Comparison of ENCODE assay signal across 22 cellular contexts in genomic region chr21:43301424-43302355, GRCh38.
A peak's percentile ranks its signal among the peaks of the same experiment; 100 is the strongest.
DNase-seq lines count a peak whose midpoint lies in the region; ATAC-seq and TF ChIP-seq lines count a peak whose summit lies in the region.
"Had no signal": no experiment of that assay in that cellular context is flagged by ENCODE, and none has a peak within 500 bp of the region (broad histone marks: within the 10 kb centered on the region; RNA-seq: fewer than 3 reads in every experiment).

No MANE protein-coding gene starts in this region.

- H3K36me3 ChIP-seq in GM23338 (ENCODE audit: insufficient read depth) (no peaks in the 10 kb centered on the region), mammary epithelial cell (ENCODE audit: insufficient read depth, low read length) (no peaks in the 10 kb centered on the region), psoas muscle (ENCODE audit: insufficient read depth in 1 of 2, low read depth in 1 of 2) (no peaks in the 10 kb centered on the region), GM23248 (ENCODE audit: low read depth) (no peaks in the 10 kb centered on the region)
- H3K36me3 ChIP-seq: MG63 had no signal

- H3K9me2 ChIP-seq in GM23338 (ENCODE audit: insufficient read depth) (no peaks in the 10 kb centered on the region), GM23248 (ENCODE audit: insufficient read depth) (no peaks in the 10 kb centered on the region)

- peak overlapping the region; percentile 39 for H3K9ac ChIP-seq in mammary epithelial cell (ENCODE audit: insufficient read depth, low read length)
- no peak overlapping the region for H3K9ac ChIP-seq in GM23248

- no peak overlapping the region for H3K4me3 Mint-ChIP-seq in GM23338
- H3K4me3 Mint-ChIP-seq: activated CD4-positive, alpha-beta T cell treated with anti-CD3 and anti-CD28 coated beads, Interleukin-2, amount 10 ng/mL, durations not matched to agents 24 days and 14 days; activated T-helper 1 cell treated with anti-CD3 and anti-CD28 coated beads, Interleukin-12 subunit alpha, Interleukin-12 subunit beta, Interleukin-2, Interleukin-4 antibody, amounts not matched to agents 30 ng/mL and 10 ng/mL and 1 ng/mL, durations not matched to agents 14 hours and 24 hours and 36 hours; B cell; CD8-positive, alpha-beta memory T cell; stimulated activated memory B cell treated with anti-CD40 and anti-IgM and Interleukin-4, amounts not matched to agents 10 μg/mL and 1 μg/mL and 100 μg/mL, for 72 hours had no signal

- no TSS peak for BruUV-seq in mammary epithelial cell (replicated peaks; lab: Mats Ljungman, UMichigan)

- intact Hi-C loops in mammary epithelial cell (cut with micrococcal nuclease), result no loop called here
- intact Hi-C loops in left cardiac atrium (cut with DNase I), result loop anchor here in 1 of 2 donors (5.0 kb wide), 1 partner anchor 41 kb away; no protein-coding TSS in a partner anchor
- intact Hi-C loops in psoas muscle (cut with DNase I), result no loop called here

- no peaks in the 10 kb centered on the region for H3K27me3 ChIP-seq in GM23338 (ENCODE audit: insufficient read depth)
- no peaks in the 10 kb centered on the region for H3K27me3 ChIP-seq in mammary epithelial cell (ENCODE audit: insufficient read depth, low read length)
- peaks cover 0 to 13% (median 3%) of the 10 kb centered on the region in 3 donors for H3K27me3 ChIP-seq in psoas muscle (ENCODE audit: insufficient read depth in 3 of 3, low read length in 2 of 3)
- H3K27me3 ChIP-seq in GM23248 (replicated peaks; ENCODE audit: insufficient read depth), result no peaks in the 10 kb centered on the region
- H3K27me3 ChIP-seq: MG63 had no signal

- H2AFZ ChIP-seq in GM23338 (no peak overlapping the region), mammary epithelial cell (ENCODE audit: low read depth, low read length) (peak overlapping the region; percentile 84), GM23248 (no peak overlapping the region)

- CTCF ChIA-PET in mammary epithelial cell (lab: Charles Lee; ENCODE audit: low non-redundant PET), result no interaction called here

- H3K4me2 ChIP-seq in GM23338, result no peak overlapping the region
- peak overlapping the region; percentile 74 for H3K4me2 ChIP-seq in mammary epithelial cell (ENCODE audit: insufficient read depth, low read depth, low read length)
- H3K4me2 ChIP-seq in GM23248 (ENCODE audit: unreplicated experiment), result no peak overlapping the region

- H3K9me3 ChIP-seq in mammary epithelial cell (replicated peaks; ENCODE audit: insufficient read depth, low read length) (no peaks in the 10 kb centered on the region), psoas muscle (no peaks in the 10 kb centered on the region), GM23248 (ENCODE audit: low read depth) (no peaks in the 10 kb centered on the region)
- H3K9me3 ChIP-seq: MG63 had no signal

- H3F3A ChIP-seq in GM23338 (replicated peaks; ENCODE audit: low read depth) (no peaks in the 10 kb centered on the region), GM23248 (ENCODE audit: insufficient read depth) (no peaks in the 10 kb centered on the region)

- ATAC-seq in GM23338, result no peak
- ATAC-seq in left cardiac atrium, result no peak
- ATAC-seq in psoas muscle, result no peak
- no peak for ATAC-seq in GM18870 (IDR thresholded peaks at IDR 0.05; ENCODE audit: unreplicated experiment)
- no peak for ATAC-seq in HG03432 (IDR thresholded peaks at IDR 0.05; ENCODE audit: unreplicated experiment)
- ATAC-seq: activated naive CD4-positive, alpha-beta T cell treated with anti-CD3 and anti-CD28 coated beads, Interleukin-2, amount 50 U/mL, for 72 hours; stimulated activated memory B cell treated with anti-CD40 and anti-IgM and Interleukin-4, amounts not matched to agents 10 μg/mL and 1 μg/mL and 100 μg/mL, for 72 hours had no signal

- no peak overlapping the region for H3K27ac ChIP-seq in GM23338 (ENCODE audit: low read depth)
- peak overlapping the region; percentile 74 for H3K27ac ChIP-seq in mammary epithelial cell (ENCODE audit: insufficient read depth, low read depth, low read length)
- H3K27ac ChIP-seq in psoas muscle, result no peak overlapping the region
- no peak overlapping the region for H3K27ac ChIP-seq in GM23248

- WGBS in mammary epithelial cell (ENCODE audit: low coverage, missing lambda C conversion rate), result 70% methylated on average over 11 of the region's 31 CpGs
- 86 to 91% (median 86%) methylated on average over 31 of the region's 31 CpGs for WGBS in psoas muscle, 3 donors
- 69 to 71% methylated on average over 30 to 31 of the region's 31 CpGs for WGBS in GM23248 (ENCODE audit: low coverage in 1 of 2, low lambda C conversion rate in 2 of 2, missing lambda C conversion rate in 2 of 2), 2 experiments

- peak overlapping the region; percentile 83; the same call in 1 of the 2 replicates for H3K27ac Mint-ChIP-seq in GM23338
- H3K27ac Mint-ChIP-seq: activated CD4-positive, alpha-beta T cell treated with anti-CD3 and anti-CD28 coated beads, Interleukin-2, amount 10 ng/mL, durations not matched to agents 24 days and 14 days; activated T-helper 1 cell treated with anti-CD3 and anti-CD28 coated beads, Interleukin-12 subunit alpha, Interleukin-12 subunit beta, Interleukin-2, Interleukin-4 antibody, amounts not matched to agents 30 ng/mL and 10 ng/mL and 1 ng/mL, durations not matched to agents 14 hours and 24 hours and 36 hours; B cell; CD8-positive, alpha-beta memory T cell; stimulated activated memory B cell treated with anti-CD40 and anti-IgM and Interleukin-4, amounts not matched to agents 10 μg/mL and 1 μg/mL and 100 μg/mL, for 72 hours had no signal

- H3K9me3 Mint-ChIP-seq in GM23338, result no peaks in the 10 kb centered on the region
- H3K9me3 Mint-ChIP-seq: activated CD4-positive, alpha-beta T cell treated with anti-CD3 and anti-CD28 coated beads, Interleukin-2, amount 10 ng/mL, durations not matched to agents 24 days and 14 days; activated naive CD4-positive, alpha-beta T cell treated with anti-CD3 and anti-CD28 coated beads, Interleukin-2, amount 50 U/mL, for 72 hours; activated T-helper 1 cell treated with anti-CD3 and anti-CD28 coated beads, Interleukin-12 subunit alpha, Interleukin-12 subunit beta, Interleukin-2, Interleukin-4 antibody, amounts not matched to agents 30 ng/mL and 10 ng/mL and 1 ng/mL, durations not matched to agents 14 hours and 24 hours and 36 hours; CD8-positive, alpha-beta memory T cell; stimulated activated memory B cell treated with anti-CD40 and anti-IgM and Interleukin-4, amounts not matched to agents 10 μg/mL and 1 μg/mL and 100 μg/mL, for 72 hours had no signal

- DNase-seq in GM23338 (ENCODE audit: low spot score) (no peak), mammary epithelial cell (no peak), left cardiac atrium (peak; percentile 15), psoas muscle (peak; percentile 9 to 46), GM23248 (no peak)
- DNase-seq in activated CD8-positive, alpha-beta memory T cell treated with anti-CD3 and anti-CD28 coated beads, Interleukin-2, amount 50 U/mL, for 4 hours, result no peak
- DNase-seq: activated CD4-positive, alpha-beta T cell treated with anti-CD3 and anti-CD28 coated beads, Interleukin-2, amount 10 ng/mL, durations not matched to agents 24 days and 14 days; anterior cingulate cortex; GDM1; MG63; NCI-H2029 treated with DMSO at 0.1 percent for 48 hours; NCI-H345; NCI-H774; RPMI8226; stimulated activated CD4-positive, alpha-beta T cell treated with anti-CD3 and anti-CD28 coated beads, Interleukin-4, amount 100 ng/mL, for 1 hour had no signal

- no peaks in the 10 kb centered on the region for H3K4me1 ChIP-seq in GM23338 (ENCODE audit: insufficient read depth)
- peaks cover 25% of the 10 kb centered on the region for H3K4me1 ChIP-seq in mammary epithelial cell (ENCODE audit: insufficient read depth, low read length)
- H3K4me1 ChIP-seq in psoas muscle, result no peaks in the 10 kb centered on the region
- no peaks in the 10 kb centered on the region for H3K4me1 ChIP-seq in GM23248 (ENCODE audit: insufficient read depth)

- no peaks in the 10 kb centered on the region for H3K36me3 Mint-ChIP-seq in GM23338 (ENCODE audit: low read depth)
- H3K36me3 Mint-ChIP-seq: activated naive CD4-positive, alpha-beta T cell treated with anti-CD3 and anti-CD28 coated beads, Interleukin-2, amount 50 U/mL, for 72 hours; CD8-positive, alpha-beta memory T cell; stimulated activated memory B cell treated with anti-CD40 and anti-IgM and Interleukin-4, amounts not matched to agents 10 μg/mL and 1 μg/mL and 100 μg/mL, for 72 hours had no signal

- H4K20me1 ChIP-seq in GM23338 (replicated peaks; ENCODE audit: insufficient read depth), result no peaks in the 10 kb centered on the region
- H4K20me1 ChIP-seq in mammary epithelial cell (ENCODE audit: insufficient read depth, low read length), result no peaks in the 10 kb centered on the region
- H4K20me1 ChIP-seq in GM23248 (ENCODE audit: insufficient read depth), result no peaks in the 10 kb centered on the region

- dilution Hi-C loops in mammary epithelial cell (cut with HindIII; ENCODE audit: low sequenced_read_pairs), result no loop called here

- H3K4me3 ChIP-seq in GM23338, result no peak overlapping the region
- no peak overlapping the region for H3K4me3 ChIP-seq in mammary epithelial cell (replicated peaks in 1 of 3; ENCODE audit: insufficient read depth in 1 of 3, low read depth in 2 of 3, low read length in 3 of 3)
- H3K4me3 ChIP-seq in psoas muscle, result no peak overlapping the region
- no peak overlapping the region for H3K4me3 ChIP-seq in GM23248
- H3K4me3 ChIP-seq: MG63 had no signal

- no peak for TF ChIP-seq CTCF in GM23338 (conservative IDR thresholded peaks at IDR 0.05; ENCODE audit: low read depth in 2 of 2)
- no peak for TF ChIP-seq CTCF in mammary epithelial cell (conservative IDR thresholded peaks at IDR 0.05 in 1 of 2, IDR thresholded peaks at IDR 0.05 in 1 of 2; ENCODE audit: extremely low read depth in 1 of 2, insufficient read depth in 1 of 2, low read depth in 1 of 2, low read length in 2 of 2)
- no peak for TF ChIP-seq CTCF in psoas muscle (IDR thresholded peaks at IDR 0.05)

- in situ Hi-C loops in mammary epithelial cell (cut with MboI; ENCODE audit: low sequenced_read_pairs in 2 of 2), result no loop called here
- in situ Hi-C loops in GM23248 (cut with MboI), result no loop called here

- H3K4me1 Mint-ChIP-seq in GM23338, result peaks cover 3% of the 10 kb centered on the region; the same call in 1 of the 3 replicates
- H3K4me1 Mint-ChIP-seq: activated CD4-positive, alpha-beta T cell treated with anti-CD3 and anti-CD28 coated beads, Interleukin-2, amount 10 ng/mL, durations not matched to agents 24 days and 14 days; CD8-positive, alpha-beta memory T cell had no signal

- peaks cover 15% of the 10 kb centered on the region for H3K27me3 Mint-ChIP-seq in GM23338 (ENCODE audit: insufficient read depth, low read depth, poor library complexity)
- H3K27me3 Mint-ChIP-seq: activated CD4-positive, alpha-beta T cell treated with anti-CD3 and anti-CD28 coated beads, Interleukin-2, amount 10 ng/mL, durations not matched to agents 24 days and 14 days had no signal

- H3K79me2 ChIP-seq in GM23338 (replicated peaks; ENCODE audit: insufficient read depth) (no peaks in the 10 kb centered on the region), mammary epithelial cell (ENCODE audit: insufficient read depth, low read length) (no peaks in the 10 kb centered on the region), GM23248 (ENCODE audit: insufficient read depth) (no peaks in the 10 kb centered on the region)

TF ChIP-seq in GM23338, 12 proteins besides CTCF, POLR2A, EP300 and RAD21 (continues in another document):
- no peak for TF ChIP-seq CREB1 (CRISPR knock-in tag; IDR thresholded peaks at IDR 0.05; ENCODE audit: low read depth)

Comparison
In these comparisons a context has a peak if more than half of its experiments do, and no peak if none do; other contexts are left out.
1. DNase-seq: peak in left cardiac atrium (single experiment) and psoas muscle (2 of 2); none in GM23338 (single experiment), mammary epithelial cell (single experiment), GM23248 (single experiment) and activated CD8-positive, alpha-beta memory T cell treated with anti-CD3 and anti-CD28 coated beads, Interleukin-2, amount 50 U/mL, for 4 hours (single experiment).